23 cellular contexts compared by ENCODE assay signal in the genomic region with DNA sequence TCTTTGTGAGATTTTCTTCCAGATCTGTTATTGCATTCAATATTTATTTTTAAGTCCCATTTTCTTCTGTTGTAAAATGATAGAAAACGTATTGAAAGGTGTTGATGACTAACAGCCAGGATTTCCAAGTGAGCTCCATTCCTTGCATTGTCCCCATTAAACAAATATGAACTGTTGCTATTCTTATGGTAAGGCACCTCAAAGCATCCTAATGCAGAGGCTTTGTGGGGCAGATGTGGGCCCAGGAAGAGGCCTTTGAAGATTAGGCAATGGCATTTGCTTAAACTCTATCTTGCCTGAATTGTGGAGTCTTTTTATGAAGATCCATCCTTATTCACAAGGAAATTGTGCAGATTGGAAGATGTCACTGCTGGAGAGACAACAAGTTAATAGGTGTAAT. TPM values are rescaled to one million over a fixed set of nuclear protein-coding genes. Genes with fewer than 3 reads are reported as not detected.
DNase-seq lines count a peak whose midpoint lies in the region; ATAC-seq and TF ChIP-seq lines count a peak whose summit lies in the region.
"Had no signal": no experiment of that assay in that cellular context is flagged by ENCODE, and none has a peak within 500 bp of the region (broad histone marks: within the 10 kb centered on the region; RNA-seq: fewer than 3 reads in every experiment).

No MANE protein-coding gene starts in this region.

- H3K27ac ChIP-seq in iPS DF 6.9 (ENCODE audit: low read length), result no peak overlapping the region
- H3K27ac ChIP-seq: HL-60, SK-N-MC had no signal

- H3K27me3 ChIP-seq in iPS DF 6.9 (ENCODE audit: control insufficient read depth, insufficient read depth, low read length), result no peaks in the 10 kb centered on the region

- no peaks in the 10 kb centered on the region for H3K9me3 ChIP-seq in iPS DF 6.9 (ENCODE audit: control insufficient read depth, insufficient read depth, low read length)
- H3K9me3 ChIP-seq: Caco-2 had no signal

- no peak overlapping the region for H3K4me3 ChIP-seq in iPS DF 6.9 (ENCODE audit: low read length)
- H3K4me3 ChIP-seq: SK-N-MC had no signal

- H3K27me3 Mint-ChIP-seq in natural killer cell treated with Interleukin-12 subunit alpha and Interleukin-12 subunit beta and Interleukin-15 and Interleukin-18, amount 100 ng/mL, for 72 hours, result peaks cover 2 to 21% of the 10 kb centered on the region in 2 donors
- peaks cover 15 to 31% of the 10 kb centered on the region in 2 donors for H3K27me3 Mint-ChIP-seq in natural killer cell (ENCODE audit: low read depth in 2 of 2)
- H3K27me3 Mint-ChIP-seq in activated T-helper 17 cell treated with anti-CD3 and anti-CD28 coated beads, Interleukin-2, amount 50 U/mL, for 72 hours, result no peaks in the 10 kb centered on the region
- peaks cover 8% of the 10 kb centered on the region for H3K27me3 Mint-ChIP-seq in stimulated activated memory B cell treated with anti-CD40 and anti-IgM and Interleukin-4, amounts not matched to agents 10 μg/mL and 1 μg/mL and 100 μg/mL, for 72 hours

- ATAC-seq in natural killer cell treated with Interleukin-12 subunit alpha and Interleukin-12 subunit beta and Interleukin-15 and Interleukin-18, amount 100 ng/mL, for 72 hours, result no peak
- ATAC-seq in natural killer cell, result no peak
- ATAC-seq in activated T-helper 17 cell treated with anti-CD3 and anti-CD28 coated beads, Interleukin-2, amount 50 U/mL, for 72 hours (replicated peaks), result no peak
- no peak for ATAC-seq in stimulated activated memory B cell treated with anti-CD40 and anti-IgM and Interleukin-4, amounts not matched to agents 10 μg/mL and 1 μg/mL and 100 μg/mL, for 72 hours

- no peaks in the 10 kb centered on the region for H3K9me3 Mint-ChIP-seq in natural killer cell treated with Interleukin-12 subunit alpha and Interleukin-12 subunit beta and Interleukin-15 and Interleukin-18, amount 100 ng/mL, for 72 hours
- no peaks in the 10 kb centered on the region for H3K9me3 Mint-ChIP-seq in natural killer cell
- H3K9me3 Mint-ChIP-seq in activated T-helper 17 cell treated with anti-CD3 and anti-CD28 coated beads, Interleukin-2, amount 50 U/mL, for 72 hours, result no peaks in the 10 kb centered on the region
- no peaks in the 10 kb centered on the region for H3K9me3 Mint-ChIP-seq in stimulated activated memory B cell treated with anti-CD40 and anti-IgM and Interleukin-4, amounts not matched to agents 10 μg/mL and 1 μg/mL and 100 μg/mL, for 72 hours

- H3K4me1 Mint-ChIP-seq in natural killer cell treated with Interleukin-12 subunit alpha and Interleukin-12 subunit beta and Interleukin-15 and Interleukin-18, amount 100 ng/mL, for 72 hours (ENCODE audit: low read depth in 2 of 2), result peaks cover 15 to 24% of the 10 kb centered on the region in 2 donors
- peaks cover 21 to 22% of the 10 kb centered on the region in 2 donors for H3K4me1 Mint-ChIP-seq in natural killer cell
- H3K4me1 Mint-ChIP-seq in activated T-helper 17 cell treated with anti-CD3 and anti-CD28 coated beads, Interleukin-2, amount 50 U/mL, for 72 hours, result peaks cover 23% of the 10 kb centered on the region
- H3K4me1 Mint-ChIP-seq in stimulated activated memory B cell treated with anti-CD40 and anti-IgM and Interleukin-4, amounts not matched to agents 10 μg/mL and 1 μg/mL and 100 μg/mL, for 72 hours, result peaks cover 12% of the 10 kb centered on the region
- H3K4me1 Mint-ChIP-seq: CD4-positive, CD25-positive, alpha-beta regulatory T cell had no signal

- H3K4me3 Mint-ChIP-seq in natural killer cell treated with Interleukin-12 subunit alpha and Interleukin-12 subunit beta and Interleukin-15 and Interleukin-18, amount 100 ng/mL, for 72 hours, result peak overlapping the region; percentile 21
- no peak overlapping the region for H3K4me3 Mint-ChIP-seq in natural killer cell
- peak overlapping the region; percentile 4 for H3K4me3 Mint-ChIP-seq in activated T-helper 17 cell treated with anti-CD3 and anti-CD28 coated beads, Interleukin-2, amount 50 U/mL, for 72 hours
- no peak overlapping the region for H3K4me3 Mint-ChIP-seq in stimulated activated memory B cell treated with anti-CD40 and anti-IgM and Interleukin-4, amounts not matched to agents 10 μg/mL and 1 μg/mL and 100 μg/mL, for 72 hours
- H3K4me3 Mint-ChIP-seq: CD4-positive, CD25-positive, alpha-beta regulatory T cell; HFFc6 had no signal

- DNase-seq in natural killer cell treated with Interleukin-12 subunit alpha and Interleukin-12 subunit beta and Interleukin-15 and Interleukin-18, amount 100 ng/mL, for 72 hours (ENCODE audit: low spot score), result no peak
- DNase-seq in natural killer cell (no peak), iPS DF 6.9 (ENCODE audit: low read depth, low spot score) (peak; percentile 29), kidney glomerular epithelial cell (lab: John Stamatoyannopoulos, UW) (no peak), activated gamma-delta T cell treated with Interleukin-2 at 50 U/mL for 16 hours (no peak), T-helper 1 cell (no peak)
- DNase-seq: 8988T; Caco-2; CD4-positive, CD25-positive, alpha-beta regulatory T cell; HFFc6; MM.1S; NCI-H1092 treated with DMSO at 0.1 percent for 48 hours; NCI-H146; NCI-H2081; NCI-H446 treated with DMSO at 0.1 percent for 48 hours; NCI-H69; Right ventricle myocardium superior had no signal

- TF ChIP-seq CTCF in natural killer cell (IDR thresholded peaks at IDR 0.05), result no peak

- no peaks in the 10 kb centered on the region for H3K36me3 Mint-ChIP-seq in natural killer cell treated with Interleukin-12 subunit alpha and Interleukin-12 subunit beta and Interleukin-15 and Interleukin-18, amount 100 ng/mL, for 72 hours
- no peaks in the 10 kb centered on the region for H3K36me3 Mint-ChIP-seq in natural killer cell
- H3K36me3 Mint-ChIP-seq in activated T-helper 17 cell treated with anti-CD3 and anti-CD28 coated beads, Interleukin-2, amount 50 U/mL, for 72 hours (ENCODE audit: low read depth), result peaks cover 22% of the 10 kb centered on the region
- no peaks in the 10 kb centered on the region for H3K36me3 Mint-ChIP-seq in stimulated activated memory B cell treated with anti-CD40 and anti-IgM and Interleukin-4, amounts not matched to agents 10 μg/mL and 1 μg/mL and 100 μg/mL, for 72 hours
- H3K36me3 Mint-ChIP-seq: CD4-positive, CD25-positive, alpha-beta regulatory T cell had no signal

- intact Hi-C loops in natural killer cell (cut with micrococcal nuclease), result no loop called here

- peak overlapping the region in 1 of 2 donors; percentile 2 for H3K27ac Mint-ChIP-seq in natural killer cell treated with Interleukin-12 subunit alpha and Interleukin-12 subunit beta and Interleukin-15 and Interleukin-18, amount 100 ng/mL, for 72 hours
- no peak overlapping the region for H3K27ac Mint-ChIP-seq in natural killer cell
- no peak overlapping the region for H3K27ac Mint-ChIP-seq in activated T-helper 17 cell treated with anti-CD3 and anti-CD28 coated beads, Interleukin-2, amount 50 U/mL, for 72 hours
- no peak overlapping the region for H3K27ac Mint-ChIP-seq in stimulated activated memory B cell treated with anti-CD40 and anti-IgM and Interleukin-4, amounts not matched to agents 10 μg/mL and 1 μg/mL and 100 μg/mL, for 72 hours
- H3K27ac Mint-ChIP-seq: CD4-positive, CD25-positive, alpha-beta regulatory T cell; HFFc6 had no signal

- no peaks in the 10 kb centered on the region for H3K36me3 ChIP-seq in iPS DF 6.9 (ENCODE audit: control insufficient read depth, insufficient read depth, low read length)

- H3K4me1 ChIP-seq in iPS DF 6.9 (ENCODE audit: control insufficient read depth, insufficient read depth, low read length), result peaks cover 3% of the 10 kb centered on the region; the same call in 1 of the 2 replicates
- H3K4me1 ChIP-seq: Caco-2 had no signal

- no CpG with 5 or more reads among the region's 1 CpG for WGBS in iPS DF 6.9 (ENCODE audit: insufficient coverage, insufficient read length)

RNA-seq across cellular contexts. Expression of a gene that starts 38.9 kb away (rescaled TPM):
- total RNA-seq in natural killer cell treated with Interleukin-12 subunit alpha and Interleukin-12 subunit beta and Interleukin-15 and Interleukin-18, amount 100 ng/mL, for 72 hours, result 1 to 10 TPM in 1 of 2 donors, under 1 TPM in 1; 0.24 to 2.4 TPM
- under 1 TPM in 1 of 3 donors, not detected in 2; 0.08 TPM for total RNA-seq in natural killer cell
- 1 to 10 TPM; 9.6 to 9.9 TPM for total RNA-seq in activated T-helper 17 cell treated with anti-CD3 and anti-CD28 coated beads, Interleukin-2, amount 50 U/mL, for 72 hours
- total RNA-seq: Caco-2, HT1080, LHCN-M2 had no signal

Comparison
In these comparisons a context has a peak if more than half of its experiments do, and no peak if none do; other contexts are left out.
1. H3K4me3 Mint-ChIP-seq: peak in natural killer cell treated with Interleukin-12 subunit alpha and Interleukin-12 subunit beta and Interleukin-15 and Interleukin-18, amount 100 ng/mL, for 72 hours (single experiment) and activated T-helper 17 cell treated with anti-CD3 and anti-CD28 coated beads, Interleukin-2, amount 50 U/mL, for 72 hours (single experiment); none in natural killer cell (single experiment) and stimulated activated memory B cell treated with anti-CD40 and anti-IgM and Interleukin-4, amounts not matched to agents 10 μg/mL and 1 μg/mL and 100 μg/mL, for 72 hours (single experiment).